In the genomic region with DNA sequence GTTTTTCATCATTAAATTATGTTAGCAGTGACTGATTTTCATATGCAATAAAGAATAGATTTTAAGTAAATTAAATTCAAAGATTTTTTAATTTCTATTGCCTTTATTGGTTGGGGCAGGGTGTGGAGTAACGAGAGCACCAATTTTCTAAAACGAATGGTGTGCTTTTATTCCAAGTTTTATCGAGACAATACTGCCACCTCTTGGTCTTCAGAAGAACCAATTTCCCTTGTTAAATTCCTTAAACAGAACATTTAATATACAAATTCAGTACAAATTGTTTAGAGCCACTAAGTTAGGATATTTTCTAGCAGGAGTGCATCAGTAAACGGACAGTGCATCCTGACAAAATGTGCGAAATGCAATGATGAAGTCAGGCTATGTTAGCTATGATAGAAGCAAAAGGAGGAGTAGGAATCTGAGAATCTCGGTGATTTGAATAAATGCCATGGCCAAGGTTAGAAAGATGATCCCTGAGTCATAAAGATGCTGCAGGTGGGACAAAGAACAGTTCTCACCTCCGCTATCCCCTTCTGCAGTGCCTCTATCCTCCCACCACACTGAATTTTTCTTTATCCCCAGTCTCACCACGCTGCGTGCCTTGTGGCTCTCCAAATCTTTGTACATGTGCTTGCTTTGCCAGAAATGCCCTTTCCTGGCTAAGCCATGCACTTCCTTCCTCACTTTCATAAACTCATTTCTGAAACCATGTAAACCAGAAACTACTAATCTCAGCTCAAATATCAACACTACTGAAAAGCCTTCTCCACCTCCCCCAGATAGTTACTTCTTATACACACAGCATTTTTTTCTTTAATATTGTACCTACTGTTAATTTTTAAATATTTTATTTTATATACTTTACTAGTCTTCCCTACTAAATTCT, we compare ENCODE assay signal across 8 cellular contexts. TPM values are rescaled to one million over a fixed set of nuclear protein-coding genes. Genes with fewer than 3 reads are reported as not detected.
A peak's percentile ranks its signal among the peaks of the same experiment; 100 is the strongest.
DNase-seq lines count a peak whose midpoint lies in the region; ATAC-seq and TF ChIP-seq lines count a peak whose summit lies in the region.

No MANE protein-coding gene starts in this region.

- no peak for TF ChIP-seq EP300 in Ishikawa (IDR thresholded peaks at IDR 0.05; ENCODE audit: borderline replicate concordance)

- H3K9me3 ChIP-seq in spleen = no peaks in the 10 kb centered on the region

- H3K36me3 ChIP-seq in spleen = peaks cover 0 to 70% (median 4%) of the 10 kb centered on the region in 6 donors

- H3K27ac ChIP-seq in spleen = peak overlapping the region in 6 of 8 donors; percentile 5 to 38 (median 17)

- WGBS in spleen, 5 donors = 38 to 48% (median 39%) methylated on average over 9 of the region's 9 CpGs

- DNase-seq in DMS153 (lab: John Stamatoyannopoulos, UW) (peak; percentile 21), SKM-1 (lab: John Stamatoyannopoulos, UW; ENCODE audit: unreplicated experiment) (peak; percentile 46), germinal center (ENCODE audit: low spot score) (peak; percentile 7), spleen (no peak)
- DNase-seq in stimulated activated naive B cell treated with anti-CD40 and anti-IgM and Interleukin-4, amounts not matched to agents 10 μg/mL and 1 μg/mL and 100 μg/mL, for 72 hours = no peak

- no peak for TF ChIP-seq POLR2A in spleen (IDR thresholded peaks at IDR 0.05)

- peaks cover 0 to 12% (median 3%) of the 10 kb centered on the region in 6 donors for H3K4me1 ChIP-seq in spleen

- H3K36me3 Mint-ChIP-seq in stimulated activated naive B cell treated with anti-CD40 and anti-IgM and Interleukin-4, amounts not matched to agents 10 μg/mL and 1 μg/mL and 100 μg/mL, for 72 hours = no peaks in the 10 kb centered on the region

- peak; percentile 69 for TF ChIP-seq RAD21 in Ishikawa (IDR thresholded peaks at IDR 0.05; ENCODE audit: low read depth)

- no peaks in the 10 kb centered on the region for H3K27me3 Mint-ChIP-seq in stimulated activated naive B cell treated with anti-CD40 and anti-IgM and Interleukin-4, amounts not matched to agents 10 μg/mL and 1 μg/mL and 100 μg/mL, for 72 hours

- no peak overlapping the region for H3K4me3 Mint-ChIP-seq in stimulated activated naive B cell treated with anti-CD40 and anti-IgM and Interleukin-4, amounts not matched to agents 10 μg/mL and 1 μg/mL and 100 μg/mL, for 72 hours

- H3K9me3 Mint-ChIP-seq in stimulated activated naive B cell treated with anti-CD40 and anti-IgM and Interleukin-4, amounts not matched to agents 10 μg/mL and 1 μg/mL and 100 μg/mL, for 72 hours = no peaks in the 10 kb centered on the region

- H3K4me3 ChIP-seq in spleen = no peak overlapping the region

- H3K27me3 ChIP-seq in spleen (replicated peaks in 1 of 7) = no peaks in the 10 kb centered on the region

- intact Hi-C loops in spleen (cut with DNase I; ENCODE audit: low total_unique reads) = no loop called here

- peaks cover 1 to 7% of the 10 kb centered on the region in 2 donors for H3K4me1 Mint-ChIP-seq in stimulated activated naive B cell treated with anti-CD40 and anti-IgM and Interleukin-4, amounts not matched to agents 10 μg/mL and 1 μg/mL and 100 μg/mL, for 72 hours

- TF ChIP-seq CTCF in spleen (IDR thresholded peaks at IDR 0.05 in 8 of 11, conservative IDR thresholded peaks at IDR 0.05 in 3 of 11) = peak in 10 of 11 experiments; percentile 27 to 66 (median 58)

- H3K27ac Mint-ChIP-seq in stimulated activated naive B cell treated with anti-CD40 and anti-IgM and Interleukin-4, amounts not matched to agents 10 μg/mL and 1 μg/mL and 100 μg/mL, for 72 hours = no peak overlapping the region

- ATAC-seq in GM19328 (IDR thresholded peaks at IDR 0.05; ENCODE audit: unreplicated experiment) = no peak
- ATAC-seq in HG03442 (IDR thresholded peaks at IDR 0.05; ENCODE audit: unreplicated experiment) = no peak
- ATAC-seq in stimulated activated naive B cell treated with anti-CD40 and anti-IgM and Interleukin-4, amounts not matched to agents 10 μg/mL and 1 μg/mL and 100 μg/mL, for 72 hours (replicated peaks) = no peak

TF ChIP-seq in Ishikawa, 13 proteins besides CTCF, POLR2A, EP300 and RAD21:
- no peak for TF ChIP-seq FOXM1 (IDR thresholded peaks at IDR 0.05; ENCODE audit: borderline replicate concordance, low read depth)
- no peak for TF ChIP-seq YY1 (IDR thresholded peaks at IDR 0.05; ENCODE audit: low read depth)
- no peak for TF ChIP-seq MAX (IDR thresholded peaks at IDR 0.05)
- TF ChIP-seq EGR1 (IDR thresholded peaks at IDR 0.05) = no peak
- TF ChIP-seq ZBTB7A (IDR thresholded peaks at IDR 0.05; ENCODE audit: low read depth) = no peak
- no peak for TF ChIP-seq CEBPB (IDR thresholded peaks at IDR 0.05)
- TF ChIP-seq TCF12 (IDR thresholded peaks at IDR 0.05; ENCODE audit: low read depth) = no peak
- no peak for TF ChIP-seq NFIC (IDR thresholded peaks at IDR 0.05)
- TF ChIP-seq TAF1 (IDR thresholded peaks at IDR 0.05; ENCODE audit: low read depth) = no peak
- TF ChIP-seq REST (IDR thresholded peaks at IDR 0.05; ENCODE audit: low read depth) = no peak
- TF ChIP-seq TEAD4 (IDR thresholded peaks at IDR 0.05) = no peak

RNA-seq across cellular contexts. Expression of gene AGBL3, which starts 31.9 kb away (rescaled TPM):
- 10 to 100 TPM in 1 of 7 donors, 1 to 10 TPM in 6; 3.6 to 12.9 (median 5.1) TPM for total RNA-seq in spleen
- polyA plus RNA-seq in spleen = 1 to 10 TPM; 1.2 to 1.5 (median 1.3) TPM

Comparison
In these comparisons a context has a peak if more than half of its experiments do, and no peak if none do; other contexts are left out.
1. DNase-seq: peak in DMS153 (single experiment), SKM-1 (single experiment) and germinal center (single experiment); none in spleen (single experiment) and stimulated activated naive B cell treated with anti-CD40 and anti-IgM and Interleukin-4, amounts not matched to agents 10 μg/mL and 1 μg/mL and 100 μg/mL, for 72 hours (single experiment).